ENCODE assay signal across 21 cellular contexts in the genomic region with DNA sequence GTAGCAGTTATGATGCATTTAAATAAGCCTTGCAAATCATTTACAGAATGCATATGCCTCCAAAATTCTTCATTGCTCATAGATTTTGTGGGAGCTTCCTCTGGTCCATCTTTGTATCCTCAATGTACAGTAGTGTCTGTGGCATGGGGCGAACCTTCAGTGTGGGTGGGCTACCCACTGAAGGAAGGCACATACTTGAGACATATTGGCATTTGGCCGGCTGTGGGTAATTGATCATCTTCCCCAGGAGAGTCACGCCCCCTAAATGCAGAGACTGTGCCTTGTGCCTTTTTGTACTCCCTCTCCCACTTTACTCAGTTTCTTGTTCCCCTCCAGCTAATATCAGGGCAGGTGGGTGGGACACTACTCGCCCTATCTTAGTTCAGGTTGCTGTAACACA.
"Had no signal": no experiment of that assay in that cellular context is flagged by ENCODE, and none has a peak within 500 bp of the region (broad histone marks: within the 10 kb centered on the region; RNA-seq: fewer than 3 reads in every experiment).

No MANE protein-coding gene starts in this region.

- DNase-seq: IMR-90, Karpas-422, KG1, NCI-H1092, NCI-H1105 treated with DMSO at 0.1 percent for 48 hours, NCI-H1417 treated with DMSO at 0.1 percent for 48 hours, NCI-H146, NCI-H1694 treated with DMSO at 0.1 percent for 48 hours, NCI-H1930, NCI-H2081, NCI-H2107, NCI-H2171, NCI-H226, NCI-H446, NCI-H510A, NCI-H524 treated with DMSO at 0.1 percent for 48 hours, NCI-H69, NCI-H774, SHP77, SK-N-SH, SW 1271 had no signal
